In the genomic region with DNA sequence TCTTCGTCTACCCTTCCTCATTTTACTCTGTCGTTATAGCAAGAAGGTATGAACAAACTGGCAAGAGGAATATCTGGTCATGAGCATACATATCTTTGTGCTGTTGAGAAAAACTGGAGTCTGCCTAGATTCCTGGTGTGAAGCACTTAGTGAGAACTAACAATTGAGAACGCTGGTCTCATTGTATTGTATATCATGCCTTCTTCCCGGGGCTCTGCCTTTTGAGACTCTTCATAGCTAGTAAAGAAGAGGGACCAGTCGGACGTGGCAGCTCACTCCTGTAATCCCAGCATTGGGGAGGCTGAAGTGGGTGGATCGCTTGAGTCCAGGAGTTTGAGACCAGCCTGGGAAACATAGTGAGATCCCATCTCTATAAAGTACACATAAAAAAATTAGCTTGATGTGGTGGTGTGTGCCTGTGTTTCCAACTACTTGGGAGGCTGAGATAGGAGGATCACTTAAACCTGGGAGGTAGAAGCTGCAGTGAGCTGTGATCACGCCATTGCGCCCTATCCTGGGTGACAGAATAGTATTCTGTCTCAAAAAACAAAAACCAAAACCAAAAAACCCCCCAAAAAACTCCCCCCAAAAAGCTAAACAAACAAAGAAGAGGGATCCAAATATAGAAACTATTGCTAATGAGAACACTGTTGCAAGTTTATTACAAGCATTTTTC, we compare ENCODE assay signal across 17 cellular contexts. TPM values are rescaled to one million over a fixed set of nuclear protein-coding genes. Genes with fewer than 3 reads are reported as not detected.
A peak's percentile ranks its signal among the peaks of the same experiment; 100 is the strongest.
DNase-seq lines count a peak whose midpoint lies in the region; ATAC-seq and TF ChIP-seq lines count a peak whose summit lies in the region.
"Had no signal": no experiment of that assay in that cellular context is flagged by ENCODE, and none has a peak within 500 bp of the region (broad histone marks: within the 10 kb centered on the region; RNA-seq: fewer than 3 reads in every experiment).

No MANE protein-coding gene starts in this region.

- CTCF ChIA-PET in CD8-positive, alpha-beta T cell (lab: Charles Lee) = interaction anchor here (1.2 to 1.4 kb wide), 3 partner anchors 12 to 541 kb away, joined by 3 to 7 read pairs (median 4); a partner anchor contains a TSS
- CTCF ChIA-PET in WTC11 (lab: Charles Lee) = no interaction called here

- no peak overlapping the region for H3K27ac ChIP-seq in CD8-positive, alpha-beta T cell (ENCODE audit: low read depth, low read length)
- peak overlapping the region; percentile 5 for H3K27ac ChIP-seq in iPS-20b (ENCODE audit: low read length)
- H3K27ac ChIP-seq in gastrocnemius medialis = no peak overlapping the region
- H3K27ac ChIP-seq: RWPE1, SK-N-MC had no signal

- no peak overlapping the region for H3K4me3 ChIP-seq in CD8-positive, alpha-beta T cell (ENCODE audit: low read depth, low read length)
- H3K4me3 ChIP-seq in iPS-20b (ENCODE audit: low read length) (no peak overlapping the region), gastrocnemius medialis (no peak overlapping the region)
- H3K4me3 ChIP-seq: SK-N-MC had no signal

- POLR2A ChIA-PET in CD8-positive, alpha-beta T cell (lab: Charles Lee) = interaction anchor here (0.7 to 0.9 kb wide), 2 partner anchors 22 to 529 kb away, joined by 3 read pairs; no protein-coding TSS in a partner anchor
- POLR2A ChIA-PET in WTC11 (lab: Charles Lee) = interaction anchor here (0.6 kb wide), 1 partner anchor 257 kb away, joined by 7 read pairs; no protein-coding TSS in a partner anchor

- peaks cover 63% of the 10 kb centered on the region for H3K4me1 Mint-ChIP-seq in CD8-positive, alpha-beta T cell (ENCODE audit: low read depth)
- peaks cover 41% of the 10 kb centered on the region for H3K4me1 Mint-ChIP-seq in WTC11
- peaks cover 52% of the 10 kb centered on the region for H3K4me1 Mint-ChIP-seq in stimulated activated effector memory CD8-positive, alpha-beta T cell treated with anti-CD3 and anti-CD28 coated beads, Interleukin-12 subunit alpha, Interleukin-12 subunit beta, amount 100 ng/mL, for 72 hours

- H3K36me3 ChIP-seq in CD8-positive, alpha-beta T cell (ENCODE audit: insufficient read depth, low read length) = no peaks in the 10 kb centered on the region
- no peaks in the 10 kb centered on the region for H3K36me3 ChIP-seq in iPS-20b (ENCODE audit: insufficient read depth, low read depth, low read length)
- H3K36me3 ChIP-seq in gastrocnemius medialis = no peaks in the 10 kb centered on the region

- no peaks in the 10 kb centered on the region for H3K9me3 Mint-ChIP-seq in CD8-positive, alpha-beta T cell
- no peaks in the 10 kb centered on the region for H3K9me3 Mint-ChIP-seq in WTC11
- H3K9me3 Mint-ChIP-seq in stimulated activated effector memory CD8-positive, alpha-beta T cell treated with anti-CD3 and anti-CD28 coated beads, Interleukin-12 subunit alpha, Interleukin-12 subunit beta, amount 100 ng/mL, for 72 hours = peaks cover 2% of the 10 kb centered on the region

- no peak overlapping the region for H3K9ac ChIP-seq in iPS-20b (ENCODE audit: low read depth, low read length)

- in situ Hi-C loops in gastrocnemius medialis (cut with MboI; ENCODE audit: low sequenced_read_pairs in 4 of 4) = loop anchor here in 1 of 4 donors (25.0 kb wide), 1 partner anchor 541 kb away; a partner anchor contains a TSS

- no peak for TF ChIP-seq POLR2A in gastrocnemius medialis (IDR thresholded peaks at IDR 0.05)

- H3K36me3 Mint-ChIP-seq in CD8-positive, alpha-beta T cell = peaks cover 8% of the 10 kb centered on the region
- no peaks in the 10 kb centered on the region for H3K36me3 Mint-ChIP-seq in WTC11
- no peaks in the 10 kb centered on the region for H3K36me3 Mint-ChIP-seq in stimulated activated effector memory CD8-positive, alpha-beta T cell treated with anti-CD3 and anti-CD28 coated beads, Interleukin-12 subunit alpha, Interleukin-12 subunit beta, amount 100 ng/mL, for 72 hours

- no peak overlapping the region for H3K4me3 Mint-ChIP-seq in CD8-positive, alpha-beta T cell
- no peak overlapping the region for H3K4me3 Mint-ChIP-seq in WTC11
- peak overlapping the region; percentile 44 for H3K4me3 Mint-ChIP-seq in stimulated activated effector memory CD8-positive, alpha-beta T cell treated with anti-CD3 and anti-CD28 coated beads, Interleukin-12 subunit alpha, Interleukin-12 subunit beta, amount 100 ng/mL, for 72 hours

- DNase-seq in CD8-positive, alpha-beta T cell = no peak
- no peak for DNase-seq in WTC11 (ENCODE audit: low spot score)
- no peak for DNase-seq in stimulated activated effector memory CD8-positive, alpha-beta T cell treated with anti-CD3 and anti-CD28 coated beads, Interleukin-12 subunit alpha, Interleukin-12 subunit beta, amount 100 ng/mL, for 72 hours (ENCODE audit: low spot score in 2 of 2)
- DNase-seq in gastrocnemius medialis = no peak
- no peak for DNase-seq in NCI-H446 treated with DMSO at 0.1 percent for 48 hours (lab: John Stamatoyannopoulos, UW)
- DNase-seq: KBM-7, MM.1S, NCI-H1048, NCI-H1436, NCI-H1930, NCI-H510A, NCI-H748 treated with DMSO at 0.1 percent for 48 hours, SHP77 treated with DMSO at 0.1 percent for 48 hours had no signal

- peaks cover 19% of the 10 kb centered on the region for H3K4me1 ChIP-seq in CD8-positive, alpha-beta T cell (ENCODE audit: insufficient read depth, low read length)
- H3K4me1 ChIP-seq in iPS-20b (ENCODE audit: insufficient read depth, low read length) = peaks cover 12% of the 10 kb centered on the region
- peaks cover 0 to 9% of the 10 kb centered on the region in 2 donors for H3K4me1 ChIP-seq in gastrocnemius medialis

- no peaks in the 10 kb centered on the region for H3K9me3 ChIP-seq in CD8-positive, alpha-beta T cell (ENCODE audit: low read length)
- H3K9me3 ChIP-seq in iPS-20b (ENCODE audit: insufficient read depth, low read depth, low read length) = no peaks in the 10 kb centered on the region
- H3K9me3 ChIP-seq in gastrocnemius medialis = no peaks in the 10 kb centered on the region

- H3K27ac Mint-ChIP-seq in CD8-positive, alpha-beta T cell = peak overlapping the region; percentile 5
- H3K27ac Mint-ChIP-seq in WTC11 = peak overlapping the region; percentile 67
- H3K27ac Mint-ChIP-seq in stimulated activated effector memory CD8-positive, alpha-beta T cell treated with anti-CD3 and anti-CD28 coated beads, Interleukin-12 subunit alpha, Interleukin-12 subunit beta, amount 100 ng/mL, for 72 hours = peak overlapping the region; percentile 87

- H3K27me3 ChIP-seq in CD8-positive, alpha-beta T cell (ENCODE audit: insufficient read depth, low read length) = no peaks in the 10 kb centered on the region
- H3K27me3 ChIP-seq in iPS-20b (ENCODE audit: insufficient read depth, low read length) = no peaks in the 10 kb centered on the region
- no peaks in the 10 kb centered on the region for H3K27me3 ChIP-seq in gastrocnemius medialis

- ATAC-seq in CD8-positive, alpha-beta T cell = no peak
- ATAC-seq in WTC11 (peak; percentile 81), gastrocnemius medialis (no peak), GM21390 (IDR thresholded peaks at IDR 0.05; ENCODE audit: unreplicated experiment) (no peak)
- no peak for ATAC-seq in stimulated activated effector memory CD8-positive, alpha-beta T cell treated with anti-CD3 and anti-CD28 coated beads, Interleukin-12 subunit alpha, Interleukin-12 subunit beta, amount 100 ng/mL, for 72 hours

- H3K27me3 Mint-ChIP-seq in CD8-positive, alpha-beta T cell (ENCODE audit: low read depth) = no peaks in the 10 kb centered on the region
- H3K27me3 Mint-ChIP-seq in WTC11 (ENCODE audit: low read depth) = no peaks in the 10 kb centered on the region

- intact Hi-C loops in CD8-positive, alpha-beta T cell (cut with DNase I, micrococcal nuclease) = no loop called here
- intact Hi-C loops in gastrocnemius medialis (cut with DNase I; ENCODE audit: low total_unique reads) = no loop called here

- no peak for TF ChIP-seq CTCF in CD8-positive, alpha-beta T cell (IDR thresholded peaks at IDR 0.05)
- no peak for TF ChIP-seq CTCF in WTC11 (IDR thresholded peaks at IDR 0.05)
- TF ChIP-seq CTCF in gastrocnemius medialis (IDR thresholded peaks at IDR 0.05 in 4 of 5, conservative IDR thresholded peaks at IDR 0.05 in 1 of 5) = no peak

TF ChIP-seq in WTC11, 78 proteins besides CTCF, POLR2A, EP300 and RAD21:
- TF ChIP-seq TEAD1 (CRISPR knock-in tag; IDR thresholded peaks at IDR 0.05) (no peak), FOXP1 (CRISPR knock-in tag; IDR thresholded peaks at IDR 0.05; ENCODE audit: borderline replicate concordance) (no peak), SOX15 (CRISPR knock-in tag; IDR thresholded peaks at IDR 0.05) (no peak), ZNF416 (CRISPR knock-in tag; IDR thresholded peaks at IDR 0.05) (no peak), CREB1 (CRISPR knock-in tag; IDR thresholded peaks at IDR 0.05) (no peak), ZNF121 (CRISPR knock-in tag; IDR thresholded peaks at IDR 0.05) (no peak)
- TF ChIP-seq, protein P1, sequence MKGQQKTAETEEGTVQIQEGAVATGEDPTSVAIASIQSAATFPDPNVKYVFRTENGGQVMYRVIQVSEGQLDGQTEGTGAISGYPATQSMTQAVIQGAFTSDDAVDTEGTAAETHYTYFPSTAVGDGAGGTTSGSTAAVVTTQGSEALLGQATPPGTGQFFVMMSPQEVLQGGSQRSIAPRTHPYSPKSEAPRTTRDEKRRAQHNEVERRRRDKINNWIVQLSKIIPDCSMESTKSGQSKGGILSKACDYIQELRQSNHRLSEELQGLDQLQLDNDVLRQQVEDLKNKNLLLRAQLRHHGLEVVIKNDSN (CRISPR knock-in tag; IDR thresholded peaks at IDR 0.05) = no peak
- TF ChIP-seq, protein P2, sequence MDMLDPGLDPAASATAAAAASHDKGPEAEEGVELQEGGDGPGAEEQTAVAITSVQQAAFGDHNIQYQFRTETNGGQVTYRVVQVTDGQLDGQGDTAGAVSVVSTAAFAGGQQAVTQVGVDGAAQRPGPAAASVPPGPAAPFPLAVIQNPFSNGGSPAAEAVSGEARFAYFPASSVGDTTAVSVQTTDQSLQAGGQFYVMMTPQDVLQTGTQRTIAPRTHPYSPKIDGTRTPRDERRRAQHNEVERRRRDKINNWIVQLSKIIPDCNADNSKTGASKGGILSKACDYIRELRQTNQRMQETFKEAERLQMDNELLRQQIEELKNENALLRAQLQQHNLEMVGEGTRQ (CRISPR knock-in tag; IDR thresholded peaks at IDR 0.05) = no peak

RNA-seq across cellular contexts. Expression of a gene that starts 11.8 kb away (rescaled TPM):
- 10 to 100 TPM; 28.0 to 31.0 TPM for total RNA-seq in CD8-positive, alpha-beta T cell
- 25.3 to 29.6 TPM (median 26.4 TPM) in 3 replicates for total RNA-seq in WTC11 (2021)
- total RNA-seq in gastrocnemius medialis = 10 to 100 TPM in 3 of 4 donors, 1 to 10 TPM in 1; 2.7 to 27.6 (median 18.4) TPM

Comparison
In these comparisons a context has a peak if more than half of its experiments do, and no peak if none do; other contexts are left out.
1. H3K27ac Mint-ChIP-seq: peak in every context shown above with its lines; median percentile 87 in stimulated activated effector memory CD8-positive, alpha-beta T cell treated with anti-CD3 and anti-CD28 coated beads, Interleukin-12 subunit alpha, Interleukin-12 subunit beta, amount 100 ng/mL, for 72 hours; 67 in WTC11; 5 in CD8-positive, alpha-beta T cell.